31 cellular contexts compared by ENCODE assay signal in the genomic region with DNA sequence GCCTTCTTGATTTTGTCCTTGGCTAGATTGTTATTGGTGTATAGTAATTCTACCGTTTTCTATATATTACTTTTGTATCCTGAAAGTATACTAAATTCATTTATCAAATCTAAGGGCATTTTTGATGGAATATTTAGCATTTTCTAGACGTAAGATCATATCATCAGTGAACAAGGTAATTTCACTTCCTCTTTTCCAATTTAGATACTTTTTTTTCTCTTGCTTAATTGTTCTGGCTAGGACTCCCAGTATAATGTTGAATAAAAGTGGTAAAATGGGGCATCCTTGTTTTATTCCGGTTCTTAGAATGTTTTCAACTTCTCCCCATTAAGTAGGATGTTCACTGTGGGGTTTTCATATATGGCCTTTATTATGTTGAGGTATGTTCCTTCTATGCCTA.
"Had no signal": no experiment of that assay in that cellular context is flagged by ENCODE, and none has a peak within 500 bp of the region (broad histone marks: within the 10 kb centered on the region; RNA-seq: fewer than 3 reads in every experiment).

No MANE protein-coding gene starts in this region.

- H2AFZ ChIP-seq: hepatocyte had no signal

- FAIRE-seq: endometrium, endothelial cell of umbilical vein had no signal

- H3K4me1 ChIP-seq: adrenal gland, ascending aorta, breast epithelium, colonic mucosa, esophagus squamous epithelium, gastroesophageal sphincter, heart right ventricle had no signal

- H3K27me3 ChIP-seq: adrenal gland, ascending aorta, breast epithelium, cardiac muscle cell, colonic mucosa, esophagus squamous epithelium, gastroesophageal sphincter, heart right ventricle, hepatocyte had no signal

- H3K79me2 ChIP-seq: hepatocyte had no signal

- H3K4me3 ChIP-seq: adrenal gland, ascending aorta, breast epithelium, cardiac muscle cell, colonic mucosa, esophagus squamous epithelium, gastroesophageal sphincter, heart right ventricle, hepatocyte had no signal

- ATAC-seq: activated CD4-positive, alpha-beta T cell treated with anti-CD3 and anti-CD28 coated beads for 36 hours; activated CD8-positive, alpha-beta memory T cell treated with anti-CD3 and anti-CD28 coated beads, Interleukin-2, amount 10 ng/mL, durations not matched to agents 7 days and 5 days; activated CD8-positive, alpha-beta T cell treated with anti-CD3 and anti-CD28 coated beads, Interleukin-2, amount 10 ng/mL, durations not matched to agents 7 days and 5 days; activated naive CD8-positive, alpha-beta T cell treated with anti-CD3 and anti-CD28 coated beads, Interleukin-2, amount 50 U/mL, for 24 hours; gastroesophageal sphincter; heart right ventricle had no signal

- H3K27ac ChIP-seq: adrenal gland, ascending aorta, breast epithelium, cardiac muscle cell, colonic mucosa, epithelial cell of prostate, esophagus squamous epithelium, gastroesophageal sphincter, heart right ventricle, hepatocyte had no signal

- H3K36me3 ChIP-seq: adrenal gland, ascending aorta, cardiac muscle cell, colonic mucosa, esophagus squamous epithelium, gastroesophageal sphincter, heart right ventricle had no signal

- H3K4me2 ChIP-seq: hepatocyte had no signal

- H3K9me3 ChIP-seq: colonic mucosa, esophagus squamous epithelium, gastroesophageal sphincter had no signal

- DNase-seq: activated CD4-positive, alpha-beta memory T cell treated with anti-CD3 and anti-CD28 coated beads for 36 hours; activated CD4-positive, alpha-beta T cell treated with anti-CD3 and anti-CD28 coated beads for 36 hours; activated CD4-positive, alpha-beta T cell treated with anti-CD3 and anti-CD28 coated beads, Interleukin-2, amount 10 ng/mL, durations not matched to agents 24 days and 14 days; activated CD4-positive, CD25-positive, alpha-beta regulatory T cell; activated CD4-positive, CD25-positive, alpha-beta regulatory T cell treated with anti-CD3 and anti-CD28 coated beads, Interleukin-2, amount 50 U/mL, for 72 hours; activated CD8-positive, alpha-beta memory T cell treated with anti-CD3 and anti-CD28 coated beads, Interleukin-2, amount 10 ng/mL, durations not matched to agents 7 days and 5 days; activated CD8-positive, alpha-beta memory T cell treated with anti-CD3 and anti-CD28 coated beads, Interleukin-2, amount 50 U/mL, for 4 hours; activated CD8-positive, alpha-beta T cell treated with anti-CD3 and anti-CD28 coated beads, Interleukin-2, amount 10 ng/mL, durations not matched to agents 7 days and 5 days; activated effector memory CD4-positive, alpha-beta T cell treated with anti-CD3 and anti-CD28 coated beads, Interleukin-2, amount 50 U/mL, for 16 hours; activated naive CD4-positive, alpha-beta T cell treated with anti-CD3 and anti-CD28 coated beads for 36 hours; activated naive CD8-positive, alpha-beta T cell treated with anti-CD3 and anti-CD28 coated beads for 36 hours; activated naive CD8-positive, alpha-beta T cell treated with anti-CD3 and anti-CD28 coated beads, Interleukin-2, amount 50 U/mL, for 24 hours; activated T-cell treated with anti-CD3 and anti-CD28 coated beads, Interleukin-2, amount 50 U/mL, for 1 hour; activated T-cell treated with anti-CD3 and anti-CD28 coated beads, Interleukin-2, amount 50 U/mL, for 48 hours; adrenal gland; central memory CD4-positive, alpha-beta T cell; cerebellar nuclear complex; colonic mucosa; effector CD8-positive, alpha-beta T cell; esophagus squamous epithelium; foreskin melanocyte; heart right ventricle; T1000 had no signal
